In the genomic region with DNA sequence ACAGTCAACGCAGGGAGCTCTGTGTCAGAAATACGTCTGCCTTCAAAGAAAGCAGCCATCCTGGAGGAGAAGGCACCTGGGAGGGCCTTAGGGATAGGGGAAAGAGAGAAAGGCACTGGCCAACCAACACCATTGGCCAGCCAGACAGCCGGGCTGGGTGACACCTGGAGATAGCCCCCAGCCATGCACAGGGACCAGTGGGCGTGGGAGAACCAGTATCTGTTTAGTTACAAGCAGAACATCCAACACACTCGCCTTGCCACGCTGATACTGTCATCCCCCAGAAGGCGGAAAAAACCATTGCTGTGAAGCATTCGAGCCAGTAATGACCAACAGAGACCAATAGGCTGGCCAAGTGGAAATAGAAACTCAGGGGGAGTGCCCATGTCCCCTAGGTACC, we compare ENCODE assay signal across 2 cellular contexts.
TF ChIP-seq lines count a peak whose summit lies in the region.

No MANE protein-coding gene starts in this region.

TF ChIP-seq in HCT116, 20 proteins besides CTCF, POLR2A, EP300 and RAD21:
- TF ChIP-seq ZFX (IDR thresholded peaks at IDR 0.05): no peak
- TF ChIP-seq EZH2 (IDR thresholded peaks at IDR 0.05): no peak
- no peak for TF ChIP-seq CEBPB (IDR thresholded peaks at IDR 0.05; ENCODE audit: low read depth)
- TF ChIP-seq SIN3A (IDR thresholded peaks at IDR 0.05; ENCODE audit: low read depth): no peak
- TF ChIP-seq ELF1 (IDR thresholded peaks at IDR 0.05; ENCODE audit: borderline replicate concordance, low read depth): no peak
- no peak for TF ChIP-seq JUND (IDR thresholded peaks at IDR 0.05)
- TF ChIP-seq YY1 (IDR thresholded peaks at IDR 0.05; ENCODE audit: extremely low read depth, insufficient replicate concordance, low read depth, low read length): no peak
- no peak for TF ChIP-seq EZH2phosphoT487 (IDR thresholded peaks at IDR 0.05; ENCODE audit: borderline replicate concordance)
- no peak for TF ChIP-seq TCF7L2 (IDR thresholded peaks at IDR 0.05; ENCODE audit: borderline replicate concordance, extremely low read depth, insufficient read depth, insufficient read length)
- no peak for TF ChIP-seq ZNF274 (IDR thresholded peaks at IDR 0.05; ENCODE audit: low read depth, low read length)

TF ChIP-seq in K562, 482 proteins besides CTCF, POLR2A, EP300 and RAD21:
- TF ChIP-seq ZNF165 (CRISPR knock-in tag; IDR thresholded peaks at IDR 0.05; ENCODE audit: borderline replicate concordance): 0 out of 2 replicates have a peak, but pooled peaks have one; percentile 35
- TF ChIP-seq, protein P1, sequence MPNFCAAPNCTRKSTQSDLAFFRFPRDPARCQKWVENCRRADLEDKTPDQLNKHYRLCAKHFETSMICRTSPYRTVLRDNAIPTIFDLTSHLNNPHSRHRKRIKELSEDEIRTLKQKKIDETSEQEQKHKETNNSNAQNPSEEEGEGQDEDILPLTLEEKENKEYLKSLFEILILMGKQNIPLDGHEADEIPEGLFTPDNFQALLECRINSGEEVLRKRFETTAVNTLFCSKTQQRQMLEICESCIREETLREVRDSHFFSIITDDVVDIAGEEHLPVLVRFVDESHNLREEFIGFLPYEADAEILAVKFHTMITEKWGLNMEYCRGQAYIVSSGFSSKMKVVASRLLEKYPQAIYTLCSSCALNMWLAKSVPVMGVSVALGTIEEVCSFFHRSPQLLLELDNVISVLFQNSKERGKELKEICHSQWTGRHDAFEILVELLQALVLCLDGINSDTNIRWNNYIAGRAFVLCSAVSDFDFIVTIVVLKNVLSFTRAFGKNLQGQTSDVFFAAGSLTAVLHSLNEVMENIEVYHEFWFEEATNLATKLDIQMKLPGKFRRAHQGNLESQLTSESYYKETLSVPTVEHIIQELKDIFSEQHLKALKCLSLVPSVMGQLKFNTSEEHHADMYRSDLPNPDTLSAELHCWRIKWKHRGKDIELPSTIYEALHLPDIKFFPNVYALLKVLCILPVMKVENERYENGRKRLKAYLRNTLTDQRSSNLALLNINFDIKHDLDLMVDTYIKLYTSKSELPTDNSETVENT (CRISPR knock-in tag; IDR thresholded peaks at IDR 0.05): no peak
